Comparison of ENCODE assay signal across 20 cellular contexts in genomic region chr2:143321994-143322393, GRCh38.
DNase-seq lines count a peak whose midpoint lies in the region; TF ChIP-seq lines count a peak whose summit lies in the region.
"Had no signal": no experiment of that assay in that cellular context is flagged by ENCODE, and none has a peak within 500 bp of the region (broad histone marks: within the 10 kb centered on the region; RNA-seq: fewer than 3 reads in every experiment).

No MANE protein-coding gene starts in this region.

- H3K4me1 ChIP-seq in breast epithelium (no peaks in the 10 kb centered on the region), testis (no peaks in the 10 kb centered on the region)
- H3K4me1 ChIP-seq: gastroesophageal sphincter had no signal

- H3K9me3 Mint-ChIP-seq in MCF 10A (ENCODE audit: unreplicated experiment), result no peaks in the 10 kb centered on the region
- H3K9me3 Mint-ChIP-seq: GM23338 had no signal

- H3K36me3 ChIP-seq in breast epithelium (no peaks in the 10 kb centered on the region), testis (ENCODE audit: low read depth, missing control alignments) (no peaks in the 10 kb centered on the region)
- H3K36me3 ChIP-seq: gastroesophageal sphincter had no signal

- H3K27me3 Mint-ChIP-seq in MCF 10A (ENCODE audit: insufficient read depth, unreplicated experiment), result no peaks in the 10 kb centered on the region

- DNase-seq in MCF 10A (ENCODE audit: unreplicated experiment), result peak; percentile 49
- DNase-seq in breast epithelium (ENCODE audit: low spot score in 2 of 2), result no peak
- peak; percentile 38 for DNase-seq in NCI-H748 treated with DMSO at 0.1 percent for 48 hours (lab: John Stamatoyannopoulos, UW)
- peak; percentile 2 for DNase-seq in epithelial cell of prostate (ENCODE audit: low read depth, low spot score)
- DNase-seq in middle frontal gyrus (ENCODE audit: extremely low spot score, low spot score), result no peak
- DNase-seq in testis, result no peak
- no peak for DNase-seq in iPS-NIHi11 (ENCODE audit: low spot score)
- no peak for DNase-seq in NCI-H146 (lab: John Stamatoyannopoulos, UW)
- DNase-seq: ACHN; activated CD4-positive, alpha-beta T cell treated with anti-CD3 and anti-CD28 coated beads, Interleukin-2, amount 50 U/mL, for 1 hour; activated CD8-positive, alpha-beta memory T cell treated with anti-CD3 and anti-CD28 coated beads, Interleukin-2, amount 50 U/mL, for 48 hours; activated gamma-delta T cell; amniotic stem cell; Karpas-422; NCI-H226; stimulated activated CD4-positive, alpha-beta T cell treated with anti-CD3 and anti-CD28 coated beads, Interleukin-4, amount 100 ng/mL, for 24 hours; SW 1271 had no signal

- H3K27ac ChIP-seq in breast epithelium, result no peak overlapping the region
- H3K27ac ChIP-seq in epithelial cell of prostate, result no peak overlapping the region
- H3K27ac ChIP-seq in testis, result no peak overlapping the region
- H3K27ac ChIP-seq: C4-2B, gastroesophageal sphincter had no signal

- no peak for TF ChIP-seq CTCF in MCF 10A (IDR thresholded peaks at IDR 0.05; ENCODE audit: unreplicated experiment)
- no peak for TF ChIP-seq CTCF in breast epithelium (IDR thresholded peaks at IDR 0.05)
- no peak for TF ChIP-seq CTCF in testis (IDR thresholded peaks at IDR 0.05)

- intact Hi-C loops in MCF 10A (cut with micrococcal nuclease) (no loop called here), breast epithelium (cut with DNase I; ENCODE audit: low total_unique reads) (no loop called here), testis (cut with DNase I; ENCODE audit: low total_unique reads) (no loop called here)

- H3K4me3 ChIP-seq in breast epithelium (no peak overlapping the region), testis (no peak overlapping the region)
- H3K4me3 ChIP-seq: gastroesophageal sphincter, GM23338 had no signal

- TF ChIP-seq POLR2A in breast epithelium (IDR thresholded peaks at IDR 0.05) (no peak), testis (IDR thresholded peaks at IDR 0.05) (no peak)

- peaks cover 14% of the 10 kb centered on the region for H3K4me1 Mint-ChIP-seq in MCF 10A (ENCODE audit: insufficient read depth, unreplicated experiment)
- H3K4me1 Mint-ChIP-seq: GM23338 had no signal

- H3K4me3 Mint-ChIP-seq in MCF 10A (ENCODE audit: unreplicated experiment), result no peak overlapping the region
- H3K4me3 Mint-ChIP-seq: GM23338 had no signal

- H3K36me3 Mint-ChIP-seq in MCF 10A (ENCODE audit: insufficient read depth, unreplicated experiment), result peaks cover 7% of the 10 kb centered on the region

- WGBS in testis, 2 donors, result 83 to 88% methylated on average over 3 of the region's 3 CpGs

- POLR2A ChIA-PET in MCF 10A (lab: Yijun Ruan, JAX), result interaction anchor here (0.8 kb wide), 1 partner anchor 12 kb away, joined by 3 read pairs; no protein-coding TSS in a partner anchor

- H3K9me3 ChIP-seq in breast epithelium, result no peaks in the 10 kb centered on the region
- no peaks in the 10 kb centered on the region for H3K9me3 ChIP-seq in testis
- H3K9me3 ChIP-seq: gastroesophageal sphincter had no signal

- H3K27ac Mint-ChIP-seq in MCF 10A (ENCODE audit: low read depth, unreplicated experiment), result no peak overlapping the region
- H3K27ac Mint-ChIP-seq: GM23338 had no signal

- CTCF ChIA-PET in MCF 10A (lab: Yijun Ruan, JAX), result interaction anchor here (0.6 to 1.4 kb wide), 5 partner anchors 15 to 1492 kb away, joined by 3 to 5 read pairs (median 3); no protein-coding TSS in a partner anchor

- H3K27me3 ChIP-seq in breast epithelium, result no peaks in the 10 kb centered on the region
- H3K27me3 ChIP-seq in testis, result no peaks in the 10 kb centered on the region
- H3K27me3 ChIP-seq: gastroesophageal sphincter had no signal

- no TSS peak for BruUV-seq in MCF 10A (replicated peaks; lab: Mats Ljungman, UMichigan)

Comparison
In these comparisons a context has a peak if more than half of its experiments do, and no peak if none do; other contexts are left out.
1. DNase-seq: peak in MCF 10A (single experiment), NCI-H748 treated with DMSO at 0.1 percent for 48 hours (single experiment) and epithelial cell of prostate (single experiment); none in breast epithelium (0 of 2), middle frontal gyrus (single experiment), testis (single experiment), iPS-NIHi11 (single experiment) and NCI-H146 (single experiment).